Comparison of ENCODE assay signal across 8 cellular contexts in the genomic region with DNA sequence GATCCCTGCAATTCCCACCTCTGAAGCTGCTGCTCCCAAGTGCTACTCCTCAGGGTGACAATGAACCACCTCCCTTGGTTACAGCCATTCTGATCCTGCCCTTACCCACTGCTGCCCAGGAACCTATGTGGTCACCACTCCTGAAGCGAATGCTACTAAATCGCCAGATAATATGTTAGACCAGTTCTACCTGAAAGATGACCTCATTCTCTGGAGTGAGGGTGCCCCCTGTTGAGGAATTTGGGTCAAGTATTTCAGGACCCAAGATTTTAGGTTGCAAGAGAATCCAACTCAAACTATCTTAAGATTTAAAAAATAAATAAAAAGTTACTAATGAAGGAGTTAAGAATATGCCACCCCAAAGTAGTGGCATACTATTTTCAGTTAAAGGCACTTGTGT. TPM values are rescaled to one million over a fixed set of nuclear protein-coding genes. Genes with fewer than 3 reads are reported as not detected.
DNase-seq lines count a peak whose midpoint lies in the region; ATAC-seq, FAIRE-seq and TF ChIP-seq lines count a peak whose summit lies in the region.

No MANE protein-coding gene starts in this region.

- no peak overlapping the region for H3K4me2 ChIP-seq in A549

- FAIRE-seq in A549 (lab: Jason Lieb, UNC) = no peak

- H3K27ac ChIP-seq in A549 = no peak overlapping the region

- no peaks in the 10 kb centered on the region for H3K36me3 Mint-ChIP-seq in activated CD4-positive, alpha-beta memory T cell treated with anti-CD3 and anti-CD28 coated beads, Interleukin-2, amount 10 ng/mL, durations not matched to agents 7 days and 5 days (ENCODE audit: low read depth)

- H3K27ac Mint-ChIP-seq in activated CD4-positive, alpha-beta memory T cell treated with anti-CD3 and anti-CD28 coated beads, Interleukin-2, amount 10 ng/mL, durations not matched to agents 7 days and 5 days = no peak overlapping the region

- H3K4me3 ChIP-seq in A549 = no peak overlapping the region
- no peak overlapping the region for H3K4me3 ChIP-seq in fibroblast of the aortic adventitia (ENCODE audit: low read depth, low read length)

- H3K9me3 ChIP-seq in A549 = no peaks in the 10 kb centered on the region

- TF ChIP-seq RAD21 in A549 (conservative IDR thresholded peaks at IDR 0.05 in 1 of 2, IDR thresholded peaks at IDR 0.05 in 1 of 2) = peak; percentile 75 to 79

- H3K4me1 Mint-ChIP-seq in activated CD4-positive, alpha-beta memory T cell treated with anti-CD3 and anti-CD28 coated beads, Interleukin-2, amount 10 ng/mL, durations not matched to agents 7 days and 5 days = peaks cover 3% of the 10 kb centered on the region

- H3K4me1 ChIP-seq in A549 = peaks cover 3% of the 10 kb centered on the region

- WGBS in A549 (ENCODE audit: missing lambda C conversion rate) = 72% methylated on average over 2 of the region's 2 CpGs

- TF ChIP-seq CTCF in A549 (IDR thresholded peaks at IDR 0.05) = peak; percentile 62
- peak; percentile 32 for TF ChIP-seq CTCF in fibroblast of the aortic adventitia (IDR thresholded peaks at IDR 0.05; ENCODE audit: insufficient read depth, low read length)

- H3K9me3 Mint-ChIP-seq in activated CD4-positive, alpha-beta memory T cell treated with anti-CD3 and anti-CD28 coated beads, Interleukin-2, amount 10 ng/mL, durations not matched to agents 7 days and 5 days = no peaks in the 10 kb centered on the region

- TF ChIP-seq POLR2A in A549 (IDR thresholded peaks at IDR 0.05; ENCODE audit: low read length) = no peak

- H3K4me3 Mint-ChIP-seq in activated CD4-positive, alpha-beta memory T cell treated with anti-CD3 and anti-CD28 coated beads, Interleukin-2, amount 10 ng/mL, durations not matched to agents 7 days and 5 days = no peak overlapping the region

- in situ Hi-C loops in G401 (cut with HindIII; ENCODE audit: low sequenced_read_pairs) = no loop called here

- POLR2A ChIA-PET in A549 (lab: Yijun Ruan, JAX) = no interaction called here
- POLR2A ChIA-PET in activated CD4-positive, alpha-beta memory T cell treated with anti-CD3 and anti-CD28 coated beads, Interleukin-2, amount 10 ng/mL, durations not matched to agents 7 days and 5 days (lab: Charles Lee) = no interaction called here

- DNase-seq in A549 (ENCODE audit: low read depth in 1 of 2, low spot score in 1 of 2) (peak in 1 of 2 experiments; percentile 52), G401 (ENCODE audit: low spot score) (peak; percentile 51), LoVo (ENCODE audit: low spot score) (peak; percentile 45), fibroblast of the aortic adventitia (ENCODE audit: low read depth) (peak; percentile 68), mesenteric fat pad (ENCODE audit: low spot score) (no peak)
- DNase-seq in activated CD4-positive, alpha-beta memory T cell treated with anti-CD3 and anti-CD28 coated beads, Interleukin-2, amount 10 ng/mL, durations not matched to agents 7 days and 5 days = peak; percentile 51
- DNase-seq in stimulated activated CD4-positive, alpha-beta T cell treated with anti-CD3 and anti-CD28 coated beads, Interleukin-15, amount 100 ng/mL, for 24 hours = peak; percentile 47

- no peak for TF ChIP-seq EP300 in A549 (IDR thresholded peaks at IDR 0.05)

- ATAC-seq in A549 (peak; percentile 54 to 77; a peak in 4 of 6 replicates), GM21423 (IDR thresholded peaks at IDR 0.05; ENCODE audit: unreplicated experiment) (no peak)

- CTCF ChIA-PET in A549 (lab: Yijun Ruan, JAX) = interaction anchor here (0.8 to 2.0 kb wide), 11 partner anchors 12 to 313 kb away, joined by 3 to 10 read pairs (median 4); partner anchors contain the start of gene CCDC171
- CTCF ChIA-PET in activated CD4-positive, alpha-beta memory T cell treated with anti-CD3 and anti-CD28 coated beads, Interleukin-2, amount 10 ng/mL, durations not matched to agents 7 days and 5 days (lab: Charles Lee) = interaction anchor here (1.2 to 2.8 kb wide), 7 partner anchors 117 to 208 kb away, joined by 3 to 10 read pairs (median 4); no protein-coding TSS in a partner anchor

- peaks cover 10% of the 10 kb centered on the region for H3K27me3 Mint-ChIP-seq in activated CD4-positive, alpha-beta memory T cell treated with anti-CD3 and anti-CD28 coated beads, Interleukin-2, amount 10 ng/mL, durations not matched to agents 7 days and 5 days

TF ChIP-seq in A549, 52 proteins besides CTCF, POLR2A, EP300 and RAD21:
- peak; percentile 63 for TF ChIP-seq SMC3 (IDR thresholded peaks at IDR 0.05)
- no peak for TF ChIP-seq JUN (IDR thresholded peaks at IDR 0.05)

RNA-seq across cellular contexts. Expression of gene SNAPC3, which starts 5.8 kb away (rescaled TPM):
- 32.5 and 35.1 TPM in 2 replicates for polyA plus RNA-seq in A549 (2011; rRNA removed)
- 13.7 and 15.3 TPM in 2 replicates for polyA plus RNA-seq in A549 (2012; cell fraction: cytosol; rRNA removed)
- polyA plus RNA-seq in A549 (2012; cell fraction: nucleus; rRNA removed) = 15.2 and 16.9 TPM in 2 replicates
- 21.7 to 28.9 TPM (median 26.5 TPM) in 3 replicates for polyA plus RNA-seq in A549 (2017; fragmentation: RNase III; extraction: RNeasy Plus Mini Kit Qiagen cat#74134 plus additional on column Dnase treatment)
- polyA minus RNA-seq in A549 (2011; rRNA and poly(A)+ RNA removed) = 11.7 and 11.8 TPM in 2 replicates
- 20.1 and 20.5 TPM in 2 replicates for total RNA-seq in G401 (2014; rRNA removed; shearing (Covaris generic))
- 10 to 100 TPM; 35.6 to 37.5 TPM for total RNA-seq in activated CD4-positive, alpha-beta memory T cell treated with anti-CD3 and anti-CD28 coated beads, Interleukin-2, amount 10 ng/mL, durations not matched to agents 7 days and 5 days
- total RNA-seq in fibroblast of the aortic adventitia (ENCODE audit: low replicate concordance) = 43.3 and 123 TPM in 2 replicates
- 18.5 TPM for total RNA-seq in mesenteric fat pad
